In the genomic region with DNA sequence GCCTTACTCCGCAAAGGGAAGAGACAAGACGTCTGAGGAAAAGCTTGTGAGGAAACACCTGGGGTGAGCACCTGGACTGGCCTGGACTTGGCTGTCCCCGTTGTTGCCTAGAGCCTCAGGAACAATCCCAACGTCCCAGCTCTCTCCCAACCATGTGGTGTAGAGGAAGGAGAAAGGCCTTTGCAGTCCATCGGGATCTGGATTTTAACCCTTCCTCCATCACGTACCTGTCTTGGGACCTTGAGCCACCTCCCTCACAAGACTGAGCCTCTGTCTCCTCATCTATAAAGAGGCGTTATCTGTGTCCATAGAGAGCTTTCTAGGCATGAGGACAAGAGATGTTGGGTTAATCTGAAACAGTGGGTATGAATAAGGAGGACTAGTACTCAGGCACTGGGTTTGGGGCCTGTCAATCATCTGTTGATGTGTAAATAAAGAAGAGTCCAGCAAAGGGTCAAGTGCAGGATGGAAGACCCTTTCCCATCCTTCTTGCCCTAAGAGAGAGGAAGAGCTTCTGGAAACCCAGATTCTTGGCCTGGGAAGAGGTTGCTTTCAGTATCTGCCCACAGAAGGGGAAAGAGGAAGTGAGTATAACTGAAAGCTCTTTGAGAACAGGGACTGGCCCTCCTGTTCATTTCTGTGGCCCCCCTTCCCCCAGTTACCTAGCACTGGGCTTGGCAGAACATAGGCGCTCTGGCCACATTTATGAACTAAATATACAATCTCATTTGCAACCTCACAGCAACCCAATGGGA, we compare ENCODE assay signal across 11 cellular contexts.
DNase-seq lines count a peak whose midpoint lies in the region; ATAC-seq, FAIRE-seq and TF ChIP-seq lines count a peak whose summit lies in the region.
"Had no signal": no experiment of that assay in that cellular context is flagged by ENCODE, and none has a peak within 500 bp of the region (broad histone marks: within the 10 kb centered on the region; RNA-seq: fewer than 3 reads in every experiment).

No MANE protein-coding gene starts in this region.

- no peak overlapping the region for H3K4me3 ChIP-seq in esophagus muscularis mucosa
- H3K4me3 ChIP-seq in coronary artery = no peak overlapping the region

- no peak for TF ChIP-seq EP300 in esophagus muscularis mucosa (IDR thresholded peaks at IDR 0.05)

- H3K27ac ChIP-seq in esophagus muscularis mucosa (replicated peaks in 1 of 4) = no peak overlapping the region
- H3K27ac ChIP-seq in coronary artery = no peak overlapping the region

- DNase-seq in GM12892 (ENCODE audit: insufficient read length) = no peak
- peak; percentile 31 for DNase-seq in esophagus muscularis mucosa (ENCODE audit: extremely low spot score)
- DNase-seq in cerebellar cortex (ENCODE audit: low spot score) = no peak
- DNase-seq in activated effector memory CD4-positive, alpha-beta T cell treated with anti-CD3 and anti-CD28 coated beads, Interleukin-2, amount 50 U/mL, for 16 hours = no peak
- no peak for DNase-seq in coronary artery (ENCODE audit: low spot score)
- no peak for DNase-seq in ureter (ENCODE audit: low spot score)
- DNase-seq: hippocampal formation, NCI-H1930 had no signal

- H3K9me3 ChIP-seq in esophagus muscularis mucosa = no peaks in the 10 kb centered on the region

- ATAC-seq in GM21390 (IDR thresholded peaks at IDR 0.05; ENCODE audit: unreplicated experiment) (peak; percentile 94), HG03439 (IDR thresholded peaks at IDR 0.05; ENCODE audit: unreplicated experiment) (peak; percentile 92)
- ATAC-seq: activated T-helper 17 cell treated with anti-CD3 and anti-CD28 coated beads, Interleukin-2, amount 50 U/mL, for 72 hours had no signal

- no peaks in the 10 kb centered on the region for H3K27me3 ChIP-seq in esophagus muscularis mucosa

- intact Hi-C loops in esophagus muscularis mucosa (cut with DNase I) = loop anchor here (10.0 kb wide), 1 partner anchor 133 kb away; no protein-coding TSS in a partner anchor

- TF ChIP-seq CTCF in esophagus muscularis mucosa (IDR thresholded peaks at IDR 0.05) = no peak
- no peak for TF ChIP-seq CTCF in coronary artery (IDR thresholded peaks at IDR 0.05)

- no peaks in the 10 kb centered on the region for H3K36me3 ChIP-seq in esophagus muscularis mucosa

- peak; percentile 92 for FAIRE-seq in GM12892 (lab: Jason Lieb, UNC)

- TF ChIP-seq POLR2A in GM12892 (IDR thresholded peaks at IDR 0.05; ENCODE audit: low read depth, low read length) (no peak), esophagus muscularis mucosa (IDR thresholded peaks at IDR 0.05; ENCODE audit: low read depth) (no peak)

- H3K4me1 ChIP-seq in esophagus muscularis mucosa = peaks cover 15 to 31% (median 26%) of the 10 kb centered on the region in 4 donors

- WGBS in esophagus muscularis mucosa = 60% methylated on average over 8 of the region's 8 CpGs
